Comparison of ENCODE assay signal across 18 cellular contexts in genomic region chr15:38076806-38077205, GRCh38.
DNase-seq lines count a peak whose midpoint lies in the region; ATAC-seq, FAIRE-seq and TF ChIP-seq lines count a peak whose summit lies in the region.
"Had no signal": no experiment of that assay in that cellular context is flagged by ENCODE, and none has a peak within 500 bp of the region (broad histone marks: within the 10 kb centered on the region; RNA-seq: fewer than 3 reads in every experiment).

No MANE protein-coding gene starts in this region.

- no peaks in the 10 kb centered on the region for H4K20me1 ChIP-seq in DOHH2 (ENCODE audit: control insufficient read depth, insufficient read depth, low read depth, low read length)
- no peaks in the 10 kb centered on the region for H4K20me1 ChIP-seq in astrocyte (ENCODE audit: insufficient read depth, low read length)

- no peak overlapping the region for H4K8ac ChIP-seq in mesendoderm (ENCODE audit: low read depth, low read length)

- H3K4me2 ChIP-seq in DOHH2 (ENCODE audit: low read length): peak overlapping the region; percentile 64
- H3K4me2 ChIP-seq in astrocyte (ENCODE audit: low read length): no peak overlapping the region
- no peak overlapping the region for H3K4me2 ChIP-seq in mesendoderm (ENCODE audit: low read length)
- H3K4me2 ChIP-seq: SK-N-SH had no signal

- no peaks in the 10 kb centered on the region for H3K27me3 Mint-ChIP-seq in astrocyte (ENCODE audit: low read depth, unreplicated experiment)
- H3K27me3 Mint-ChIP-seq in activated T-helper 1 cell treated with anti-CD3 and anti-CD28 coated beads, Interleukin-12 subunit alpha, Interleukin-12 subunit beta, Interleukin-2, Interleukin-4 antibody, amounts not matched to agents 30 ng/mL and 10 ng/mL and 1 ng/mL, durations not matched to agents 14 hours and 24 hours and 36 hours (ENCODE audit: insufficient read depth): peaks cover 38% of the 10 kb centered on the region
- peaks cover 30 to 71% (median 40%) of the 10 kb centered on the region in 5 donors for H3K27me3 Mint-ChIP-seq in naive thymus-derived CD4-positive, alpha-beta T cell

- H3K27ac Mint-ChIP-seq in astrocyte (ENCODE audit: unreplicated experiment): no peak overlapping the region
- H3K27ac Mint-ChIP-seq in activated T-helper 1 cell treated with anti-CD3 and anti-CD28 coated beads, Interleukin-12 subunit alpha, Interleukin-12 subunit beta, Interleukin-2, Interleukin-4 antibody, amounts not matched to agents 30 ng/mL and 10 ng/mL and 1 ng/mL, durations not matched to agents 14 hours and 24 hours and 36 hours: no peak overlapping the region
- no peak overlapping the region for H3K27ac Mint-ChIP-seq in naive thymus-derived CD4-positive, alpha-beta T cell

- H3K9me3 ChIP-seq in DOHH2 (ENCODE audit: control insufficient read depth, insufficient read depth, low read length) (no peaks in the 10 kb centered on the region), astrocyte (ENCODE audit: insufficient read depth, low read depth, low read length) (no peaks in the 10 kb centered on the region)
- H3K9me3 ChIP-seq in naive thymus-derived CD4-positive, alpha-beta T cell (ENCODE audit: control insufficient read depth in 2 of 3, low read length in 3 of 3): no peaks in the 10 kb centered on the region
- H3K9me3 ChIP-seq: SK-N-SH, stomach had no signal

- H3K9ac ChIP-seq in astrocyte (ENCODE audit: low read length): no peak overlapping the region
- no peak overlapping the region for H3K9ac ChIP-seq in mesendoderm (ENCODE audit: low read length)
- H3K9ac ChIP-seq: SK-N-SH had no signal

- H2BK15ac ChIP-seq in mesendoderm (replicated peaks; ENCODE audit: low read depth): no peak overlapping the region

- DNase-seq in H7 (peak; percentile 49), astrocyte (ENCODE audit: low read depth) (no peak), mesendoderm (peak; percentile 37), DMS53 treated with DMSO at 0.1 percent for 48 hours (lab: John Stamatoyannopoulos, UW; ENCODE audit: unreplicated experiment) (no peak), EL (no peak)
- no peak for DNase-seq in activated T-helper 1 cell treated with anti-CD3 and anti-CD28 coated beads, Interleukin-12 subunit alpha, Interleukin-12 subunit beta, Interleukin-2, Interleukin-4 antibody, amounts not matched to agents 30 ng/mL and 10 ng/mL and 1 ng/mL, durations not matched to agents 14 hours and 24 hours and 36 hours (ENCODE audit: low spot score)
- DNase-seq in naive thymus-derived CD4-positive, alpha-beta T cell: no peak
- DNase-seq: activated naive CD4-positive, alpha-beta T cell treated with Interleukin-2 at 50 U/mL for 16 hours; brain microvascular endothelial cell; IMR-90; NCI-H1417 treated with DMSO at 0.1 percent for 48 hours; NCI-H446 treated with DMSO at 0.1 percent for 48 hours; SK-N-SH; small intestine; stomach had no signal

- H3K27me3 ChIP-seq in DOHH2 (ENCODE audit: control insufficient read depth, low read length): peaks cover 17% of the 10 kb centered on the region
- H3K27me3 ChIP-seq in H7 (ENCODE audit: control insufficient read depth, insufficient read depth, low read length): peaks cover 18% of the 10 kb centered on the region
- H3K27me3 ChIP-seq in astrocyte (ENCODE audit: insufficient read depth, low read length): no peaks in the 10 kb centered on the region
- H3K27me3 ChIP-seq in mesendoderm (ENCODE audit: insufficient read depth, low read length, poor library complexity): no peaks in the 10 kb centered on the region
- no peaks in the 10 kb centered on the region for H3K27me3 ChIP-seq in naive thymus-derived CD4-positive, alpha-beta T cell (ENCODE audit: control insufficient read depth in 2 of 2, insufficient read depth in 2 of 2, low read length in 2 of 2)
- H3K27me3 ChIP-seq: brain microvascular endothelial cell, dorsolateral prefrontal cortex, stomach had no signal

- no peaks in the 10 kb centered on the region for H3K36me3 Mint-ChIP-seq in astrocyte (ENCODE audit: low read depth, unreplicated experiment)
- H3K36me3 Mint-ChIP-seq in activated T-helper 1 cell treated with anti-CD3 and anti-CD28 coated beads, Interleukin-12 subunit alpha, Interleukin-12 subunit beta, Interleukin-2, Interleukin-4 antibody, amounts not matched to agents 30 ng/mL and 10 ng/mL and 1 ng/mL, durations not matched to agents 14 hours and 24 hours and 36 hours (ENCODE audit: low read depth): peaks cover 2% of the 10 kb centered on the region
- H3K36me3 Mint-ChIP-seq in naive thymus-derived CD4-positive, alpha-beta T cell: no peaks in the 10 kb centered on the region

- intact Hi-C loops in activated T-helper 1 cell treated with anti-CD3 and anti-CD28 coated beads, Interleukin-12 subunit alpha, Interleukin-12 subunit beta, Interleukin-2, Interleukin-4 antibody, amounts not matched to agents 30 ng/mL and 10 ng/mL and 1 ng/mL, durations not matched to agents 14 hours and 24 hours and 36 hours (cut with micrococcal nuclease): no loop called here
- intact Hi-C loops in naive thymus-derived CD4-positive, alpha-beta T cell (cut with micrococcal nuclease): no loop called here

- H3K4me1 ChIP-seq in DOHH2 (ENCODE audit: control insufficient read depth, low read length) (peaks cover 86% of the 10 kb centered on the region), astrocyte (ENCODE audit: insufficient read depth, low read length) (peaks cover 23% of the 10 kb centered on the region), mesendoderm (ENCODE audit: control insufficient read depth, low read depth, low read length) (peaks cover 7% of the 10 kb centered on the region)
- H3K4me1 ChIP-seq in naive thymus-derived CD4-positive, alpha-beta T cell (ENCODE audit: control insufficient read depth in 2 of 2, insufficient read depth in 2 of 2, low read length in 2 of 2): peaks cover 0 to 3% of the 10 kb centered on the region in 2 donors

- H3K4me1 Mint-ChIP-seq in astrocyte (ENCODE audit: low read depth, unreplicated experiment): peaks cover 17% of the 10 kb centered on the region
- peaks cover 15% of the 10 kb centered on the region for H3K4me1 Mint-ChIP-seq in activated T-helper 1 cell treated with anti-CD3 and anti-CD28 coated beads, Interleukin-12 subunit alpha, Interleukin-12 subunit beta, Interleukin-2, Interleukin-4 antibody, amounts not matched to agents 30 ng/mL and 10 ng/mL and 1 ng/mL, durations not matched to agents 14 hours and 24 hours and 36 hours (ENCODE audit: low read depth)
- peaks cover 0 to 14% (median 8%) of the 10 kb centered on the region in 7 donors for H3K4me1 Mint-ChIP-seq in naive thymus-derived CD4-positive, alpha-beta T cell

- no peak overlapping the region for H3K23ac ChIP-seq in mesendoderm (ENCODE audit: low read length)

- H3K9me2 ChIP-seq in DOHH2 (replicated peaks; ENCODE audit: control insufficient read depth, low read length): no peaks in the 10 kb centered on the region
- H3K9me2 ChIP-seq: SK-N-SH had no signal

- no peak for ATAC-seq in naive thymus-derived CD4-positive, alpha-beta T cell

- peak overlapping the region; percentile 58 for H3K27ac ChIP-seq in DOHH2 (ENCODE audit: low read depth, low read length)
- no peak overlapping the region for H3K27ac ChIP-seq in astrocyte (ENCODE audit: low read depth, low read length)
- no peak overlapping the region for H3K27ac ChIP-seq in mesendoderm (ENCODE audit: low read depth, low read length)
- H3K27ac ChIP-seq in naive thymus-derived CD4-positive, alpha-beta T cell (ENCODE audit: low read depth, low read length): no peak overlapping the region
- H3K27ac ChIP-seq: brain microvascular endothelial cell, stomach had no signal

- H4K5ac ChIP-seq in mesendoderm (ENCODE audit: low read length): no peak overlapping the region

- H3K56ac ChIP-seq in mesendoderm (ENCODE audit: low read length): no peak overlapping the region

- H3K79me2 ChIP-seq in DOHH2 (ENCODE audit: control insufficient read depth, low read length): no peaks in the 10 kb centered on the region
- H3K79me2 ChIP-seq in astrocyte (ENCODE audit: insufficient read depth, low read length): no peaks in the 10 kb centered on the region
- no peaks in the 10 kb centered on the region for H3K79me2 ChIP-seq in mesendoderm (ENCODE audit: control insufficient read depth, insufficient read depth, low read length)

- H3K18ac ChIP-seq in mesendoderm (ENCODE audit: low read length): no peak overlapping the region

- H3K9me3 Mint-ChIP-seq in astrocyte (ENCODE audit: unreplicated experiment): no peaks in the 10 kb centered on the region
- no peaks in the 10 kb centered on the region for H3K9me3 Mint-ChIP-seq in activated T-helper 1 cell treated with anti-CD3 and anti-CD28 coated beads, Interleukin-12 subunit alpha, Interleukin-12 subunit beta, Interleukin-2, Interleukin-4 antibody, amounts not matched to agents 30 ng/mL and 10 ng/mL and 1 ng/mL, durations not matched to agents 14 hours and 24 hours and 36 hours
- H3K9me3 Mint-ChIP-seq in naive thymus-derived CD4-positive, alpha-beta T cell: peaks cover 0 to 3% (median 0%) of the 10 kb centered on the region in 11 donors

- TF ChIP-seq CTCF in DOHH2 (IDR thresholded peaks at IDR 0.05; ENCODE audit: low read depth, low read length, poor library complexity, severe bottlenecking): no peak
- TF ChIP-seq CTCF in astrocyte (IDR thresholded peaks at IDR 0.05; ENCODE audit: insufficient read depth, low read depth, low read length): no peak

- peak overlapping the region; percentile 34 for H2AFZ ChIP-seq in astrocyte (ENCODE audit: low read depth, low read length)

- H2BK5ac ChIP-seq in mesendoderm (ENCODE audit: low read length): no peak overlapping the region

- H3K4me3 Mint-ChIP-seq in astrocyte (ENCODE audit: unreplicated experiment): no peak overlapping the region
- no peak overlapping the region for H3K4me3 Mint-ChIP-seq in activated T-helper 1 cell treated with anti-CD3 and anti-CD28 coated beads, Interleukin-12 subunit alpha, Interleukin-12 subunit beta, Interleukin-2, Interleukin-4 antibody, amounts not matched to agents 30 ng/mL and 10 ng/mL and 1 ng/mL, durations not matched to agents 14 hours and 24 hours and 36 hours
- H3K4me3 Mint-ChIP-seq in naive thymus-derived CD4-positive, alpha-beta T cell: no peak overlapping the region

- no CpG with 5 or more reads among the region's 10 CpGs for WGBS in mesendoderm (ENCODE audit: extremely low coverage, insufficient coverage, low lambda C conversion rate)

- POLR2A ChIA-PET in naive thymus-derived CD4-positive, alpha-beta T cell (lab: Charles Lee): no interaction called here

- no peaks in the 10 kb centered on the region for H3K79me1 ChIP-seq in mesendoderm (ENCODE audit: low read length)

- no peak overlapping the region for H3K4ac ChIP-seq in mesendoderm (ENCODE audit: low read depth, low read length)

- no peak overlapping the region for H2BK120ac ChIP-seq in mesendoderm (ENCODE audit: low read depth, low read length)

- H3F3A ChIP-seq in DOHH2 (ENCODE audit: control insufficient read depth, insufficient read depth): peaks cover 7% of the 10 kb centered on the region

- CTCF ChIA-PET in naive thymus-derived CD4-positive, alpha-beta T cell (lab: Charles Lee): no interaction called here

- H3K4me3 ChIP-seq in DOHH2 (ENCODE audit: low read length): peak overlapping the region; percentile 55
- no peak overlapping the region for H3K4me3 ChIP-seq in H7 (ENCODE audit: insufficient read depth, low read depth, low read length)
- no peak overlapping the region for H3K4me3 ChIP-seq in astrocyte (ENCODE audit: insufficient read depth, low read depth, low read length)
- H3K4me3 ChIP-seq in mesendoderm (ENCODE audit: low read length): no peak overlapping the region
- no peak overlapping the region for H3K4me3 ChIP-seq in naive thymus-derived CD4-positive, alpha-beta T cell (ENCODE audit: low read length)
- H3K4me3 ChIP-seq: dorsolateral prefrontal cortex, stomach had no signal

- H3K36me3 ChIP-seq in DOHH2 (ENCODE audit: control insufficient read depth, low read length): 0 out of 2 replicates have a peak, but pooled peaks cover 5% of the 10 kb centered on the region
- no peaks in the 10 kb centered on the region for H3K36me3 ChIP-seq in H7 (replicated peaks; ENCODE audit: control insufficient read depth, insufficient read depth, low read length)
- H3K36me3 ChIP-seq in astrocyte (ENCODE audit: insufficient read depth, low read length): no peaks in the 10 kb centered on the region
- H3K36me3 ChIP-seq in mesendoderm (ENCODE audit: control insufficient read depth, insufficient read depth, low read length): no peaks in the 10 kb centered on the region
- no peaks in the 10 kb centered on the region for H3K36me3 ChIP-seq in naive thymus-derived CD4-positive, alpha-beta T cell (ENCODE audit: control insufficient read depth in 2 of 3, insufficient read depth in 3 of 3, low read length in 3 of 3)
- H3K36me3 ChIP-seq: brain microvascular endothelial cell, stomach had no signal

- H2AK5ac ChIP-seq in mesendoderm (ENCODE audit: low read length): no peak overlapping the region

- FAIRE-seq in astrocyte (lab: Jason Lieb, UNC): no peak
- FAIRE-seq: D721Med, small intestine had no signal

Comparison
In these comparisons a context has a peak if more than half of its experiments do, and no peak if none do; other contexts are left out.
1. DNase-seq: peak in H7 (single experiment) and mesendoderm (single experiment); none in astrocyte (single experiment), DMS53 treated with DMSO at 0.1 percent for 48 hours (single experiment), EL (single experiment), activated T-helper 1 cell treated with anti-CD3 and anti-CD28 coated beads, Interleukin-12 subunit alpha, Interleukin-12 subunit beta, Interleukin-2, Interleukin-4 antibody, amounts not matched to agents 30 ng/mL and 10 ng/mL and 1 ng/mL, durations not matched to agents 14 hours and 24 hours and 36 hours (single experiment) and naive thymus-derived CD4-positive, alpha-beta T cell (0 of 9).